Comparison of ENCODE assay signal across 8 cellular contexts in the genomic region with DNA sequence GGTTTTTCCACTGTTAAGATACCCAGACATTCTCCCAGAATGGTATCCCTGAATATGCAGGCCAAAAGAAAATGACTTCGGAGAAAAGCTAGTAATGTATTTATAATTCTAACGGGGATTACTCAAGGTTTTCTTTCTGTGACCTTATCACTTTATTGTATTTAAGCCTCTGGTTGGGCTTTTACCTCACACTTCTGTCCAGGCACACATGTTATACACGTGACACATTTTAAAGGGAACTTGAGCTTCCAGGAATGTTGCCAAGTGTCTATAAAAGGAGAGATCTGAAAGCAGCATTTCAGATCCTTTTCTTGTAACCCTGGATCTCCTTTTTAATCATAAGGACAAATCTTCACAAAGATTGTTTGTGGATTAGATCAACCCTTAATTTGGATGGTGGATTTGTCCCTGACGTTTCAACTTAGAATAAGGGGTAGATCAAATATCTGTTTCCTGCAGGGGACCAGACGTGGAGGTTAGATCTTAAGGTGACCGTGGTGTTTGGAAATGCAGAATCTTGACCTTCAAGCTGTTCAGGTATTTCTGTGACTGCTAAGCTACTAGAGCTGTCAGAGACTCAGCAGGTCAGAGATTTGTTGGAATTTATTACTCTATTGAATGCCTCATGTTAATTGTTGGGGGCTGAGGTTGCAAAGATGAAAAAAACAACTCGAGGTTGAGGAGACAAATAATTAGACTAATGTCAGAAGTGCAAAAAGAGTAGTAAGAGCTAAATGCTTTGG. TPM values are rescaled to one million over a fixed set of nuclear protein-coding genes. Genes with fewer than 3 reads are reported as not detected.
DNase-seq lines count a peak whose midpoint lies in the region; ATAC-seq and TF ChIP-seq lines count a peak whose summit lies in the region.

No MANE protein-coding gene starts in this region.

- H3K4me3 ChIP-seq in BJ (ENCODE audit: low read depth, low read length) = no peak overlapping the region
- peak overlapping the region; percentile 100 for H3K4me3 ChIP-seq in fibroblast of villous mesenchyme (ENCODE audit: low read depth, low read length)
- peak overlapping the region; percentile 81 for H3K4me3 ChIP-seq in skeletal muscle cell (ENCODE audit: low read depth, low read length)

- no peaks in the 10 kb centered on the region for H3K36me3 ChIP-seq in BJ (ENCODE audit: control insufficient read depth, insufficient read depth, low read length)

- no peaks in the 10 kb centered on the region for H3K27me3 ChIP-seq in BJ (ENCODE audit: control insufficient read depth, insufficient read depth, low read length)

- CTCF ChIA-PET in BJ (lab: Yijun Ruan, JAX) = interaction anchor here (1.0 to 23.1 kb wide), 10 partner anchors 9 to 224 kb away, joined by 3 to 333 read pairs (median 5); no protein-coding TSS in a partner anchor

- peak overlapping the region; percentile 97 for H3K27ac ChIP-seq in VCaP

- POLR2A ChIA-PET in BJ (lab: Charles Lee) = no interaction called here

- ATAC-seq in HG03469 (IDR thresholded peaks at IDR 0.05; ENCODE audit: unreplicated experiment) (no peak), HG02938 (IDR thresholded peaks at IDR 0.05; ENCODE audit: unreplicated experiment) (no peak)

- TF ChIP-seq CTCF in BJ (IDR thresholded peaks at IDR 0.05; ENCODE audit: insufficient read depth, low read depth, low read length) (no peak), VCaP (conservative IDR thresholded peaks at IDR 0.05) (no peak), fibroblast of villous mesenchyme (IDR thresholded peaks at IDR 0.05; ENCODE audit: insufficient read depth, low read depth, low read length) (no peak)

- peak; percentile 45 for DNase-seq in BJ (ENCODE audit: low read depth)
- DNase-seq in HT1080 (ENCODE audit: low read depth) = peak; percentile 41
- peak; percentile 91 for DNase-seq in fibroblast of villous mesenchyme (ENCODE audit: low read depth)
- DNase-seq in skeletal muscle cell (ENCODE audit: low read depth) = peak; percentile 49
- no peak for DNase-seq in NCI-H748 (lab: John Stamatoyannopoulos, UW; ENCODE audit: unreplicated experiment)

RNA-seq across cellular contexts. Expression of gene CIPC, which starts 1.5 kb away (rescaled TPM):
- 14.2 and 15.5 TPM in 2 replicates for polyA plus RNA-seq in BJ (2011; rRNA removed)
- 13.6 and 15.9 TPM in 2 replicates for polyA minus RNA-seq in BJ (2011; rRNA and poly(A)+ RNA removed)
- total RNA-seq in HT1080 (2014; rRNA removed; shearing (Covaris generic)) = 10.4 and 12.9 TPM in 2 replicates
- polyA plus RNA-seq in HT1080 (2015; cell fraction: cytosol; rRNA removed) = 12.0 and 12.9 TPM in 2 replicates
- 15.0 and 15.8 TPM in 2 replicates for polyA plus RNA-seq in HT1080 (2015; cell fraction: nucleus; rRNA removed)
- total RNA-seq in fibroblast of villous mesenchyme = 11.3 and 23.7 TPM in 2 replicates

RNA-seq across cellular contexts. Expression of gene ZDHHC22, which starts 42.0 kb away (rescaled TPM):
- polyA plus RNA-seq in BJ (2011; rRNA removed) = not detected in 2 replicates
- not detected in 2 replicates for polyA minus RNA-seq in BJ (2011; rRNA and poly(A)+ RNA removed)
- total RNA-seq in HT1080 (2014; rRNA removed; shearing (Covaris generic)) = 0.10 TPM in 1 of 2 replicates, not detected in the other
- 0.02 TPM in 1 of 2 replicates, not detected in the other for polyA plus RNA-seq in HT1080 (2015; cell fraction: cytosol; rRNA removed)
- polyA plus RNA-seq in HT1080 (2015; cell fraction: nucleus; rRNA removed) = not detected in 2 replicates
- total RNA-seq in fibroblast of villous mesenchyme = not detected in 2 replicates
